Comparison of ENCODE assay signal across 10 cellular contexts in genomic region chr22:28674121-28674563, GRCh38. TPM values are rescaled to one million over a fixed set of nuclear protein-coding genes. Genes with fewer than 3 reads are reported as not detected.
DNase-seq lines count a peak whose midpoint lies in the region; ATAC-seq and FAIRE-seq lines count a peak whose summit lies in the region.
"Had no signal": no experiment of that assay in that cellular context is flagged by ENCODE, and none has a peak within 500 bp of the region (broad histone marks: within the 10 kb centered on the region; RNA-seq: fewer than 3 reads in every experiment).

No MANE protein-coding gene starts in this region.

- ATAC-seq in GM21576 (IDR thresholded peaks at IDR 0.05; ENCODE audit: unreplicated experiment) (peak; percentile 58), HG03565 (IDR thresholded peaks at IDR 0.05; ENCODE audit: unreplicated experiment) (no peak), HG03520 (IDR thresholded peaks at IDR 0.05; ENCODE audit: unreplicated experiment) (no peak)
- ATAC-seq: pancreas had no signal

- H4K20me1 ChIP-seq in BLaER1 treated with 17β-estradiol and CSF1 and Interleukin-3, amounts not matched to agents 10 nM and 100 nM = peaks cover 0 to 39% (median 24%) of the 10 kb centered on the region in 11 experiments; a peak in 16 of 22 replicates

- H3K9me3 ChIP-seq in BLaER1 treated with 17β-estradiol and CSF1 and Interleukin-3, amounts not matched to agents 10 nM and 100 nM (replicated peaks in 1 of 11) = peaks cover 13 to 27% (median 16%) of the 10 kb centered on the region in 11 experiments
- no peaks in the 10 kb centered on the region for H3K9me3 ChIP-seq in SJSA1 (replicated peaks)
- H3K9me3 ChIP-seq: pancreas had no signal

- peak; percentile 15 for FAIRE-seq in endometrium (lab: Jason Lieb, UNC)
- FAIRE-seq: pancreas had no signal

- H3K4me1 ChIP-seq in BLaER1 treated with 17β-estradiol and CSF1 and Interleukin-3, amounts not matched to agents 10 nM and 100 nM = peaks cover 8 to 31% (median 24%) of the 10 kb centered on the region in 10 experiments
- peaks cover 7% of the 10 kb centered on the region; the same call in 1 of the 2 replicates for H3K4me1 ChIP-seq in SJSA1 (replicated peaks)
- H3K4me1 ChIP-seq: pancreas had no signal

- no peak overlapping the region for H3K4me3 ChIP-seq in BLaER1 treated with 17β-estradiol and CSF1 and Interleukin-3, amounts not matched to agents 10 nM and 100 nM
- no peak overlapping the region for H3K4me3 ChIP-seq in SJSA1
- H3K4me3 ChIP-seq: pancreas had no signal

- H3K9ac ChIP-seq in BLaER1 treated with 17β-estradiol and CSF1 and Interleukin-3, amounts not matched to agents 10 nM and 100 nM = no peak overlapping the region

- no peaks in the 10 kb centered on the region for H3K36me3 ChIP-seq in BLaER1 treated with 17β-estradiol and CSF1 and Interleukin-3, amounts not matched to agents 10 nM and 100 nM
- H3K36me3 ChIP-seq in SJSA1 = no peaks in the 10 kb centered on the region
- H3K36me3 ChIP-seq: pancreas had no signal

- DNase-seq in SJSA1 (ENCODE audit: low read depth in 1 of 2, low spot score in 2 of 2) (peak; percentile 55 to 89), NCI-H2171 treated with DMSO at 0.1 percent for 48 hours (lab: John Stamatoyannopoulos, UW) (no peak), NCI-H1417 treated with DMSO at 0.1 percent for 48 hours (lab: John Stamatoyannopoulos, UW) (no peak)
- DNase-seq: cerebellar nuclear complex, pancreas had no signal

- peak overlapping the region; percentile 20 to 70 (median 48); a peak in 20 of 22 replicates for H3K4me2 ChIP-seq in BLaER1 treated with 17β-estradiol and CSF1 and Interleukin-3, amounts not matched to agents 10 nM and 100 nM

- no peak overlapping the region for H3K27ac ChIP-seq in BLaER1 treated with 17β-estradiol and CSF1 and Interleukin-3, amounts not matched to agents 10 nM and 100 nM
- H3K27ac ChIP-seq in SJSA1 = no peak overlapping the region
- H3K27ac ChIP-seq: pancreas had no signal

- peaks cover 70 to 98% (median 83%) of the 10 kb centered on the region in 11 experiments for H3K27me3 ChIP-seq in BLaER1 treated with 17β-estradiol and CSF1 and Interleukin-3, amounts not matched to agents 10 nM and 100 nM
- no peaks in the 10 kb centered on the region for H3K27me3 ChIP-seq in SJSA1 (replicated peaks)
- H3K27me3 ChIP-seq: pancreas had no signal

RNA-seq across cellular contexts. Expression of gene TTC28, which starts 5.5 kb away (rescaled TPM):
- total RNA-seq in SJSA1 (2014; rRNA removed; shearing (Covaris generic)) = 9.7 and 14.9 TPM in 2 replicates

Comparison
In these comparisons a context has a peak if more than half of its experiments do, and no peak if none do; other contexts are left out.
1. DNase-seq: peak in SJSA1 (2 of 2); none in NCI-H2171 treated with DMSO at 0.1 percent for 48 hours (single experiment) and NCI-H1417 treated with DMSO at 0.1 percent for 48 hours (single experiment).